ENCODE assay signal across 3 cellular contexts in the genomic region with DNA sequence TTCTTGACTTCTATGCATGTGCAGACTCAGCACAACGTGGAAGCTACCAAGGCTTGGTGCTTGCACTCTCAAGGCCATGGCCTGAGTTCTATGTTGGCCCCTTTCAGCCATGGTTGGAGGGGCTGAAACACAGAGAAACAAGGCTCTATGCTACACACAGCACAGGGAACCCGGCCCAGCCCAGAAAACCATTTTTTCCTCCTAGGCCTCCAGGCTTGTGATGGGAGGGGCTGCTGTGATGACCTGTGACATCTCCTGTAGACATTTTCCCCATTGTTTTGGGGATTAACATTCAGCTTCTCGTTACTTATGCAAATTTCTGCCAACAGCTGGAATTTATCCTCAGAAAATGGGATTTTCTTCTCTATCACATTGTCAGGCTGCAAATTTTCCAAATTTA.
DNase-seq lines count a peak whose midpoint lies in the region; ATAC-seq, FAIRE-seq and TF ChIP-seq lines count a peak whose summit lies in the region.
"Not testable (repeated sequence)": the region's sequence is repeated elsewhere in the genome, so short reads cannot be mapped to it uniquely, and the experiment has no call there.

No MANE protein-coding gene starts in this region.

- not testable (repeated sequence) for DNase-seq in A549 (ENCODE audit: low read depth in 1 of 2, low spot score in 1 of 2); K562 (ENCODE audit: extremely low read depth in 1 of 4, low spot score in 3 of 4)

- not testable (repeated sequence) for H3K9me3 ChIP-seq in A549; HEK293 (ENCODE audit: control insufficient read depth, insufficient read depth, low read depth, low read length); K562 (replicated peaks; ENCODE audit: control insufficient read depth, insufficient read depth, low read depth, low read length)

- not testable (repeated sequence) for ATAC-seq in A549, K562

- not testable (repeated sequence) for H2AFZ ChIP-seq in K562 (ENCODE audit: low read depth, low read length)

- CTCF ChIA-PET in A549 (lab: Yijun Ruan, JAX); HEK293 (lab: Yijun Ruan, JAX); K562 (lab: Yijun Ruan, JAX; ENCODE audit: low intra/inter-chr PET ratio): not testable (repeated sequence)

- TF ChIP-seq CTCF in A549 (IDR thresholded peaks at IDR 0.05); HEK293 (tag by site-specific recombination; IDR thresholded peaks at IDR 0.05); K562 (IDR thresholded peaks at IDR 0.05 in 2 of 3, conservative IDR thresholded peaks at IDR 0.05 in 1 of 3; ENCODE audit: insufficient read depth in 2 of 3, low read depth in 1 of 3, low read length in 3 of 3): not testable (repeated sequence)

- TF ChIP-seq RAD21 in A549 (conservative IDR thresholded peaks at IDR 0.05 in 1 of 2, IDR thresholded peaks at IDR 0.05 in 1 of 2); K562 (CRISPR knock-in tag; conservative IDR thresholded peaks at IDR 0.05 in 1 of 2, IDR thresholded peaks at IDR 0.05 in 1 of 2): not testable (repeated sequence)

- H3K27ac ChIP-seq in A549; HEK293 (ENCODE audit: extremely low read depth, low read depth, low read length); K562 (ENCODE audit: extremely low read depth, low read depth, low read length): not testable (repeated sequence)

- not testable (repeated sequence) for H3K27me3 ChIP-seq in K562 (ENCODE audit: control insufficient read depth in 2 of 2, insufficient read depth in 2 of 2, low read length in 2 of 2)

- 0% methylated on average over 3 of the region's 3 CpGs for WGBS in A549 (ENCODE audit: missing lambda C conversion rate)
- WGBS in K562 (ENCODE audit: insufficient coverage, low coverage, missing lambda C conversion rate), result 0% methylated on average over 3 of the region's 3 CpGs

- intact Hi-C loops in K562 (cut with micrococcal nuclease), result not testable (repeated sequence)

- not testable (repeated sequence) for H3K9ac ChIP-seq in K562 (ENCODE audit: insufficient read depth in 1 of 2, low read depth in 2 of 2, low read length in 2 of 2)

- not testable (repeated sequence) for TF ChIP-seq EP300 in A549 (IDR thresholded peaks at IDR 0.05); K562 (IDR thresholded peaks at IDR 0.05; ENCODE audit: low read length)

- not testable (repeated sequence) for FAIRE-seq in A549 (lab: Jason Lieb, UNC); K562 (lab: Jason Lieb, UNC)

- BruUV-seq in K562 (replicated peaks; lab: Mats Ljungman, UMichigan), result not testable (repeated sequence)

- POLR2A ChIA-PET in A549 (lab: Yijun Ruan, JAX); HEK293 (lab: Yijun Ruan, JAX); K562 (lab: Yijun Ruan, JAX): not testable (repeated sequence)

- in situ Hi-C loops in K562 (cut with MboI), result not testable (repeated sequence)

- H3K36me3 ChIP-seq in HEK293 (ENCODE audit: control insufficient read depth in 2 of 2, insufficient read depth in 1 of 2, low read length in 2 of 2); K562 (ENCODE audit: control insufficient read depth, insufficient read depth, low read length): not testable (repeated sequence)

- H3K4me1 ChIP-seq in A549; HEK293 (ENCODE audit: control insufficient read depth, insufficient read depth, low read length); K562 (replicated peaks in 1 of 2; ENCODE audit: control insufficient read depth in 2 of 2, insufficient read depth in 2 of 2, low read length in 2 of 2): not testable (repeated sequence)

- H3K79me2 ChIP-seq in K562 (ENCODE audit: control insufficient read depth, insufficient read depth, low read length), result not testable (repeated sequence)

- not testable (repeated sequence) for H3K4me2 ChIP-seq in A549; K562 (ENCODE audit: insufficient read depth, low read length)

- H4K20me1 ChIP-seq in K562 (replicated peaks; ENCODE audit: control insufficient read depth, insufficient read depth, low read length), result not testable (repeated sequence)

- H3K9me1 ChIP-seq in K562 (ENCODE audit: control insufficient read depth, insufficient read depth, low read length), result not testable (repeated sequence)

- H3K4me3 ChIP-seq in A549; HEK293 (ENCODE audit: low read depth, low read length); K562: not testable (repeated sequence)

- TF ChIP-seq POLR2A in A549 (IDR thresholded peaks at IDR 0.05; ENCODE audit: low read length); K562 (conservative IDR thresholded peaks at IDR 0.05): not testable (repeated sequence)

TF ChIP-seq in A549, 52 proteins besides CTCF, POLR2A, EP300 and RAD21:
- TF ChIP-seq ZFP36 (IDR thresholded peaks at IDR 0.05; ENCODE audit: borderline replicate concordance, partially characterized antibody), result peak; percentile 18

TF ChIP-seq in HEK293, 187 proteins besides CTCF, POLR2A, EP300 and RAD21:
- peak; percentile 61 for TF ChIP-seq ZNF585B (tag by site-specific recombination; IDR thresholded peaks at IDR 0.05)

TF ChIP-seq in K562, 482 proteins besides CTCF, POLR2A, EP300 and RAD21:
- TF ChIP-seq ZFP36 (IDR thresholded peaks at IDR 0.05; ENCODE audit: low read depth, low read length, partially characterized antibody), result peak; percentile 70
